23 cellular contexts compared by ENCODE assay signal in genomic region chr1:23817633-23818032, GRCh38.
"Had no signal": no experiment of that assay in that cellular context is flagged by ENCODE, and none has a peak within 500 bp of the region (broad histone marks: within the 10 kb centered on the region; RNA-seq: fewer than 3 reads in every experiment).

No MANE protein-coding gene starts in this region.

- H3K4me3 ChIP-seq: dorsolateral prefrontal cortex, gastrocnemius medialis, lung, pancreas, right lobe of liver, thoracic aorta, tibial nerve, upper lobe of left lung had no signal

- H3K9me3 ChIP-seq: gastrocnemius medialis, pancreas, right lobe of liver, thoracic aorta, tibial nerve, upper lobe of left lung had no signal

- DNase-seq: dorsolateral prefrontal cortex; effector CD4-positive, alpha-beta T cell; foreskin fibroblast; gastrocnemius medialis; head of caudate nucleus; natural killer cell; occipital lobe; pancreas; right lobe of liver; small intestine; stimulated activated CD4-positive, alpha-beta T cell treated with anti-CD3 and anti-CD28 coated beads, Interleukin-12 subunit alpha, Interleukin-12 subunit beta, amount 100 ng/mL, for 4 hours; stimulated activated CD4-positive, alpha-beta T cell treated with anti-CD3 and anti-CD28 coated beads, Interleukin-1b, Interleukin-23, amount 100 ng/mL, for 48 hours; stimulated activated CD4-positive, alpha-beta T cell treated with anti-CD3 and anti-CD28 coated beads, Interleukin-4, amount 100 ng/mL, for 1 hour; stimulated activated CD8-positive, alpha-beta memory T cell treated with anti-CD3 and anti-CD28 coated beads, Interleukin-4, amount 100 ng/mL, for 48 hours; upper lobe of left lung had no signal

- H3K4me3 Mint-ChIP-seq: memory B cell; natural killer cell; stimulated activated naive CD8-positive, alpha-beta T cell treated with anti-CD3 and anti-CD28 coated beads, Interleukin-15, Interleukin-2, amounts not matched to agents 100 ng/mL and 50 ng/mL, for 24 hours had no signal

- H3K9me3 Mint-ChIP-seq: memory B cell; natural killer cell; stimulated activated naive CD8-positive, alpha-beta T cell treated with anti-CD3 and anti-CD28 coated beads, Interleukin-15, Interleukin-2, amounts not matched to agents 100 ng/mL and 50 ng/mL, for 24 hours had no signal

- H3K27ac Mint-ChIP-seq: memory B cell; natural killer cell; stimulated activated naive CD8-positive, alpha-beta T cell treated with anti-CD3 and anti-CD28 coated beads, Interleukin-15, Interleukin-2, amounts not matched to agents 100 ng/mL and 50 ng/mL, for 24 hours had no signal

- H3K4me1 ChIP-seq: pancreas, right lobe of liver, tibial nerve, upper lobe of left lung had no signal

- ATAC-seq: esophagus mucosa, gastrocnemius medialis, left lobe of liver, natural killer cell, pancreas, right lobe of liver had no signal

- H3K27me3 Mint-ChIP-seq: memory B cell; stimulated activated naive CD8-positive, alpha-beta T cell treated with anti-CD3 and anti-CD28 coated beads, Interleukin-15, Interleukin-2, amounts not matched to agents 100 ng/mL and 50 ng/mL, for 24 hours had no signal

- H3K27me3 ChIP-seq: dorsolateral prefrontal cortex, gastrocnemius medialis, pancreas, right lobe of liver, tibial nerve, upper lobe of left lung had no signal

- H3K27ac ChIP-seq: dorsolateral prefrontal cortex, epithelial cell of prostate, pancreas, right lobe of liver, thoracic aorta, tibial nerve, upper lobe of left lung had no signal
